8 cellular contexts compared by ENCODE assay signal in the genomic region with DNA sequence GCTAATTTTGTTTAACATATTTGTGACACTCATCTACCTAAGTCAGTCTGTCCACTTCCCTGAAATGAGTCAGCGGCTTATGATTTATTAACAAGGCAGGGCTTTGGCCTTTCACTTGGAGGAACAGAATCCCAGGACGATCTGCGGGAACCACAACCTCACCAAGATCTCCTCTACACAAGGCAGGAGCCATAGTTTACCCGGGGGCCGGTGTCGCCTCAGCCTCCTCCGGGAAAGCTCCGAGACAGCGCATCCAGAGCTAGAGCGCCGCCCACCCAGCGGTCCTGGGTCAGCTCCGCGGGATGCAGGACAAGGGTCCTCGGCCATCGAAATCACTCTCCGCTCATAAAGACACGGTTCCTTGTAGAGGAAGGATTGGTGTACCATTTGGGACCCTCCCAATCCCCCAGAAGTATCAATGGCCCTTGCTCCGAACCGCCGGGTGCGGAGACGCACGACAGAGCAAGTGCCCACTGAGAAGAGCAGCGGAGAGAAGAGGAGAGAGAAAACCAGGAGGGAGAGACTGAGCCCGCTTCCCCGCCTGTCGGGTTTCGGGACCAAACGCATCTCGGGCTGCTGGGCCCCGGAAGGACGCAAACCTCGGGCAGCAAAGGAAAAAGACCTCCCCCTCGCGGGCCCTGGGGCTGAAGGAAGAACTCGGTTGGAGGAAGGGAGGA. TPM values are rescaled to one million over a fixed set of nuclear protein-coding genes. Genes with fewer than 3 reads are reported as not detected.
DNase-seq lines count a peak whose midpoint lies in the region; FAIRE-seq and TF ChIP-seq lines count a peak whose summit lies in the region.

No MANE protein-coding gene starts in this region.

- H3K4me3 ChIP-seq in H7 (ENCODE audit: insufficient read depth, low read depth, low read length) (peak overlapping the region; percentile 47), ascending aorta (peak overlapping the region; percentile 34 to 65), kidney (ENCODE audit: low read length in 2 of 2) (peak overlapping the region; percentile 21 to 60)

- intact Hi-C loops in ascending aorta (cut with DNase I) = no loop called here
- intact Hi-C loops in kidney (cut with DNase I) = no loop called here

- in situ Hi-C loops in ACHN (cut with HindIII; ENCODE audit: low pct_ligation_motif_present, low pct_unique_long_range_greater_than_20kb, low sequenced_read_pairs) = no loop called here

- H3K36me3 ChIP-seq in H7 (replicated peaks; ENCODE audit: control insufficient read depth, insufficient read depth, low read length) = no peaks in the 10 kb centered on the region
- no peaks in the 10 kb centered on the region for H3K36me3 ChIP-seq in ascending aorta
- no peaks in the 10 kb centered on the region for H3K36me3 ChIP-seq in kidney (ENCODE audit: control insufficient read depth in 1 of 2, insufficient read depth in 2 of 2, low read length in 2 of 2)

- TF ChIP-seq CTCF in ascending aorta (IDR thresholded peaks at IDR 0.05) (no peak), kidney (IDR thresholded peaks at IDR 0.05; ENCODE audit: borderline replicate concordance, extremely low read depth, insufficient read depth) (no peak)

- FAIRE-seq in kidney (lab: Jason Lieb, UNC) = no peak

- H3K9ac ChIP-seq in kidney (ENCODE audit: low read length in 2 of 2) = no peak overlapping the region

- peak overlapping the region; percentile 54 for H3K27ac ChIP-seq in ascending aorta
- no peak overlapping the region for H3K27ac ChIP-seq in kidney (ENCODE audit: low read depth in 2 of 2, low read length in 2 of 2)

- H3K27me3 ChIP-seq in H7 (ENCODE audit: control insufficient read depth, insufficient read depth, low read length) (peaks cover 4% of the 10 kb centered on the region), ascending aorta (no peaks in the 10 kb centered on the region)

- H3K4me1 ChIP-seq in ascending aorta (peaks cover 0 to under 1% of the 10 kb centered on the region in 2 donors), kidney (ENCODE audit: control insufficient read depth in 1 of 2, insufficient read depth in 1 of 2, low read depth in 1 of 2, low read length in 2 of 2) (no peaks in the 10 kb centered on the region)

- peak; percentile 79 for DNase-seq in ACHN
- DNase-seq in H7 = peak; percentile 5
- DNase-seq in ascending aorta (ENCODE audit: low spot score in 2 of 2) = no peak
- peak; percentile 59 for DNase-seq in kidney
- DNase-seq in superior temporal gyrus (ENCODE audit: extremely low spot score) = peak; percentile 55
- DNase-seq in inferior parietal cortex (ENCODE audit: extremely low spot score) = no peak
- no peak for DNase-seq in NCI-H82 treated with DMSO at 0.1 percent for 48 hours (lab: John Stamatoyannopoulos, UW; ENCODE audit: unreplicated experiment)
- DNase-seq in NCI-H1105 (lab: John Stamatoyannopoulos, UW) = no peak

- no peaks in the 10 kb centered on the region for H3K9me3 ChIP-seq in ascending aorta
- H3K9me3 ChIP-seq in kidney (ENCODE audit: control insufficient read depth in 1 of 2, low read length in 2 of 2) = no peaks in the 10 kb centered on the region

RNA-seq across cellular contexts. Expression of gene ALCAM, which starts 13.1 kb away (rescaled TPM):
- total RNA-seq in H7 (2014; rRNA removed; shearing (Covaris generic)) = 21.1 and 35.2 TPM in 2 replicates
- total RNA-seq in ascending aorta (26.1 TPM), kidney (36.4 TPM)
- 15.1 TPM for polyA plus RNA-seq in kidney (ENCODE audit: insufficient read depth, low read depth, low replicate concordance)

Comparison
In these comparisons a context has a peak if more than half of its experiments do, and no peak if none do; other contexts are left out.
1. DNase-seq: peak in ACHN (single experiment), H7 (single experiment), kidney (single experiment) and superior temporal gyrus (single experiment); none in ascending aorta (0 of 2), inferior parietal cortex (single experiment), NCI-H82 treated with DMSO at 0.1 percent for 48 hours (single experiment) and NCI-H1105 (single experiment).
2. H3K27ac ChIP-seq: peak in ascending aorta (2 of 2); none in kidney (0 of 2).
3. Peak in every context shown above with its lines, with median percentiles within 50 percentile points of each other: H3K4me3 ChIP-seq.